In the genomic region with DNA sequence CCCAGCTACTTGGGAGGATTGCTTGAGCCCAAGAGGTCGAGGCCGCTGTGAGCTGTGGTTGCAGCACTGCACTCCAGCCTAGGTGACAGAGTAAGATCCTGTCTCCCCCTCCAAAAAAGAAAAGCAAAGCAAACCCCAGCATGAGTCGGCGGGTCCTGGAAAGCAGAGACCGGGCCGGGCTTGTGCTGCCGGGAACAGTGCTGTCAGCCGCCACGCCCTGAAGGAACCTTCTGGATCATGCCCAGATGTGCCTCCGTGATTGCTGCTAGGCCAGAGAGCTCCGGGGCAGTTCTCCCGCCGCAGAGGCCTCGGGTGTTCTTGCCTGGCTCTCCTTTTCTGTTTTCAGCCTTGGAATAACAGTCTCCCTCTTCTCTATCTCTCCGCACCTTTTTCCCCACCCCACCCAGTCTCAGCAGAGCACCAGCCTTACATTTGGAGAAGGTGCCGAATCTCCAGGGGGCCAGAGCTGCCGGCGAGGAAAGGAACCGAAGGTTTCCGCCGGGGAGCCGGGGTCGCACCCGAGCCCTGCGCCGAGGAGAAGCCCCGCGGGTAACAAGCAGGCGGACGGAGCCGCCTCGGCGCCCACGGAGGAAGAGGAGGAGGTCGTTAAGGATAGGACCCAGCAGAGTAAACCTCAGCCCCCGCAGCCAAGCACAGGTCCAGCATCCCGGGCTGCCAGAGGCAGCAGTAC, we compare ENCODE assay signal across 20 cellular contexts.
"Had no signal": no experiment of that assay in that cellular context is flagged by ENCODE, and none has a peak within 500 bp of the region (broad histone marks: within the 10 kb centered on the region; RNA-seq: fewer than 3 reads in every experiment).

No MANE protein-coding gene starts in this region.

- H3K27ac Mint-ChIP-seq: IgD-negative memory B cell had no signal

- H3K9me3 ChIP-seq: SJSA1 had no signal

- H3K27ac ChIP-seq: KMS-11, SJSA1, SK-N-MC had no signal

- H3K36me3 Mint-ChIP-seq: IgD-negative memory B cell had no signal

- H3K4me1 Mint-ChIP-seq: IgD-negative memory B cell had no signal

- H3K9me3 Mint-ChIP-seq: IgD-negative memory B cell had no signal

- H3K4me1 ChIP-seq: SJSA1 had no signal

- H3K4me3 Mint-ChIP-seq: IgD-negative memory B cell had no signal

- DNase-seq: Kasumi-1, MM.1S, NCI-H1092 treated with DMSO at 0.1 percent for 48 hours, NCI-H1436 treated with DMSO at 0.1 percent for 48 hours, NCI-H1694, NCI-H187 treated with DMSO at 0.1 percent for 48 hours, NCI-H2029 treated with DMSO at 0.1 percent for 48 hours, NCI-H2171 treated with DMSO at 0.1 percent for 48 hours, NCI-H2227 treated with DMSO at 0.1 percent for 48 hours, NCI-H524, NCI-H526 treated with DMSO at 0.1 percent for 48 hours, NCI-H774, Right ventricle myocardium superior, RPMI8226, SIG-M5 had no signal

- H3K4me3 ChIP-seq: K562, SJSA1, SK-N-MC had no signal

- ATAC-seq: K562 had no signal
